9 cellular contexts compared by ENCODE assay signal in genomic region chr15:62469874-62470688, GRCh38.
DNase-seq lines count a peak whose midpoint lies in the region; FAIRE-seq and TF ChIP-seq lines count a peak whose summit lies in the region.
"Had no signal": no experiment of that assay in that cellular context is flagged by ENCODE, and none has a peak within 500 bp of the region (broad histone marks: within the 10 kb centered on the region; RNA-seq: fewer than 3 reads in every experiment).

No MANE protein-coding gene starts in this region.

- intact Hi-C loops in posterior vena cava (cut with DNase I) = loop anchor here in 1 of 2 donors (10.0 kb wide), 1 partner anchor 75 kb away; the partner anchor contains the start of gene TLN2
- intact Hi-C loops in kidney (cut with DNase I) = no loop called here

- no peak overlapping the region for H3K9ac ChIP-seq in kidney (ENCODE audit: low read length in 2 of 2)

- H3K4me1 ChIP-seq in kidney (ENCODE audit: control insufficient read depth in 1 of 2, insufficient read depth in 1 of 2, low read depth in 1 of 2, low read length in 2 of 2) = peaks cover 0 to 10% of the 10 kb centered on the region in 2 donors

- no peaks in the 10 kb centered on the region for H3K36me3 ChIP-seq in kidney (ENCODE audit: control insufficient read depth in 1 of 2, insufficient read depth in 2 of 2, low read length in 2 of 2)

- H3K27ac ChIP-seq in kidney (ENCODE audit: low read depth in 2 of 2, low read length in 2 of 2) = no peak overlapping the region

- TF ChIP-seq CTCF in fibroblast of villous mesenchyme (IDR thresholded peaks at IDR 0.05; ENCODE audit: insufficient read depth, low read depth, low read length) (no peak), kidney (IDR thresholded peaks at IDR 0.05; ENCODE audit: borderline replicate concordance, extremely low read depth, insufficient read depth) (no peak)

- DNase-seq in Ammon's horn (ENCODE audit: low spot score) (peak; percentile 39), RPMI7951 (ENCODE audit: low read depth) (peak; percentile 85), fibroblast of villous mesenchyme (ENCODE audit: low read depth) (peak; percentile 57), posterior vena cava (ENCODE audit: low spot score) (peak; percentile 90), COR-L47 (lab: John Stamatoyannopoulos, UW) (no peak), kidney (no peak), HuH-7 (ENCODE audit: low spot score) (no peak), NCI-H524 treated with DMSO at 0.1 percent for 48 hours (lab: John Stamatoyannopoulos, UW) (no peak)
- DNase-seq: natural killer cell had no signal

- no peak for FAIRE-seq in kidney (lab: Jason Lieb, UNC)

- H3K4me3 ChIP-seq in fibroblast of villous mesenchyme (ENCODE audit: low read depth, low read length) = no peak overlapping the region
- no peak overlapping the region for H3K4me3 ChIP-seq in kidney (ENCODE audit: low read length in 2 of 2)

- no peaks in the 10 kb centered on the region for H3K9me3 ChIP-seq in kidney (ENCODE audit: control insufficient read depth in 1 of 2, low read length in 2 of 2)

Comparison
In these comparisons a context has a peak if more than half of its experiments do, and no peak if none do; other contexts are left out.
1. DNase-seq: peak in Ammon's horn (single experiment), RPMI7951 (single experiment), fibroblast of villous mesenchyme (single experiment) and posterior vena cava (single experiment); none in COR-L47 (single experiment), kidney (single experiment), HuH-7 (single experiment) and NCI-H524 treated with DMSO at 0.1 percent for 48 hours (single experiment).